14 cellular contexts compared by ENCODE assay signal in the genomic region with DNA sequence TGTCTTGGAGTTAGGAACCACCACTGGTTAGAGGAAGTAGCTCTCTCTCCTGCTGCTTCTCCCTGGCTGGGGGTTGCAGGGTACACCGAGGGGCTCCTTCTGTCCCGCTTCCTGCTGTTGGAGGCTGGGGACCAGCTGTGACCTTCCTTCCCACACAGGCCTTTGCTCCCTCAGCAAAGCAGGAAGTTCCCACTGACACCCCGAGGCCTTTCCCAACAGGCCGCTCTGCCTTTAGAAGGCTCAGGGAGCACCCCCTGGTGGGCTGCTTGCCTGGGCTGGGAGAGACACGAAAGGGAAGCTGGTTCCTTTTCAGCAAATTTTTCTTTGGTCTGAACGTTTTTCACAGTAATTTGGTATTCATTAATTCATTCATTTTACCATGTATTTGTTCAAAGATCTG.
DNase-seq lines count a peak whose midpoint lies in the region; FAIRE-seq and TF ChIP-seq lines count a peak whose summit lies in the region.
"Had no signal": no experiment of that assay in that cellular context is flagged by ENCODE, and none has a peak within 500 bp of the region (broad histone marks: within the 10 kb centered on the region; RNA-seq: fewer than 3 reads in every experiment).

No MANE protein-coding gene starts in this region.

- H3F3A ChIP-seq in neural progenitor cell (ENCODE audit: low read depth), result peaks cover 3% of the 10 kb centered on the region

- no peak overlapping the region for H3K4me2 ChIP-seq in neural progenitor cell
- H3K4me2 ChIP-seq: KMS-11 had no signal

- H3K4me3 ChIP-seq in neural progenitor cell, result no peak overlapping the region
- H3K4me3 ChIP-seq: thyroid gland had no signal

- H3K79me2 ChIP-seq in neural progenitor cell (ENCODE audit: low read depth), result no peaks in the 10 kb centered on the region

- FAIRE-seq in GM12891 (lab: Jason Lieb, UNC), result no peak

- H3K27ac ChIP-seq in neural progenitor cell, result no peak overlapping the region
- H3K27ac ChIP-seq: KMS-11 had no signal

- H3K27ac Mint-ChIP-seq in neural progenitor cell, result no peak overlapping the region
- H3K27ac Mint-ChIP-seq: activated CD4-positive, alpha-beta T cell treated with anti-CD3 and anti-CD28 coated beads, Interleukin-2, amount 10 ng/mL, durations not matched to agents 24 days and 14 days; activated T-helper 1 cell treated with anti-CD3 and anti-CD28 coated beads, Interleukin-12 subunit alpha, Interleukin-12 subunit beta, Interleukin-2, Interleukin-4 antibody, amounts not matched to agents 30 ng/mL and 10 ng/mL and 1 ng/mL, durations not matched to agents 14 hours and 24 hours and 36 hours had no signal

- H3K27me3 ChIP-seq in neural progenitor cell, result no peaks in the 10 kb centered on the region
- H3K27me3 ChIP-seq: thyroid gland had no signal

- peaks cover 64% of the 10 kb centered on the region for H3K4me1 Mint-ChIP-seq in neural progenitor cell
- H3K4me1 Mint-ChIP-seq: activated CD4-positive, alpha-beta T cell treated with anti-CD3 and anti-CD28 coated beads, Interleukin-2, amount 10 ng/mL, durations not matched to agents 24 days and 14 days had no signal

- H3K9me3 ChIP-seq in neural progenitor cell (ENCODE audit: low read depth), result no peaks in the 10 kb centered on the region
- H3K9me3 ChIP-seq: thyroid gland had no signal

- H3K36me3 ChIP-seq in neural progenitor cell, result no peaks in the 10 kb centered on the region
- H3K36me3 ChIP-seq: thyroid gland had no signal

- DNase-seq in NCI-H1105 (lab: John Stamatoyannopoulos, UW) (peak; percentile 6), NCI-H1105 treated with DMSO at 0.1 percent for 48 hours (lab: John Stamatoyannopoulos, UW) (no peak), NCI-H526 treated with DMSO at 0.1 percent for 48 hours (lab: John Stamatoyannopoulos, UW) (peak; percentile 46), dermis blood vessel endothelial cell (peak; percentile 22), neural progenitor cell (ENCODE audit: low spot score) (peak; percentile 42), GM12891 (ENCODE audit: insufficient read length, low spot score) (no peak), putamen (ENCODE audit: low spot score) (no peak)
- DNase-seq in activated CD8-positive, alpha-beta memory T cell treated with anti-CD3 and anti-CD28 coated beads, Interleukin-2, amount 50 U/mL, for 4 hours, result no peak
- DNase-seq: activated CD4-positive, alpha-beta T cell treated with anti-CD3 and anti-CD28 coated beads, Interleukin-2, amount 10 ng/mL, durations not matched to agents 24 days and 14 days; NCI-H187; T-helper 1 cell; thyroid gland had no signal

- no peaks in the 10 kb centered on the region for H3K36me3 Mint-ChIP-seq in neural progenitor cell

- H3K9me3 Mint-ChIP-seq in neural progenitor cell, result peaks cover 13% of the 10 kb centered on the region
- H3K9me3 Mint-ChIP-seq: activated CD4-positive, alpha-beta T cell treated with anti-CD3 and anti-CD28 coated beads, Interleukin-2, amount 10 ng/mL, durations not matched to agents 24 days and 14 days; activated T-helper 1 cell treated with anti-CD3 and anti-CD28 coated beads, Interleukin-12 subunit alpha, Interleukin-12 subunit beta, Interleukin-2, Interleukin-4 antibody, amounts not matched to agents 30 ng/mL and 10 ng/mL and 1 ng/mL, durations not matched to agents 14 hours and 24 hours and 36 hours had no signal

- H4K20me1 ChIP-seq in neural progenitor cell (ENCODE audit: low read depth), result no peaks in the 10 kb centered on the region

- no peak overlapping the region for H3K4me3 Mint-ChIP-seq in neural progenitor cell
- H3K4me3 Mint-ChIP-seq: activated CD4-positive, alpha-beta T cell treated with anti-CD3 and anti-CD28 coated beads, Interleukin-2, amount 10 ng/mL, durations not matched to agents 24 days and 14 days; activated T-helper 1 cell treated with anti-CD3 and anti-CD28 coated beads, Interleukin-12 subunit alpha, Interleukin-12 subunit beta, Interleukin-2, Interleukin-4 antibody, amounts not matched to agents 30 ng/mL and 10 ng/mL and 1 ng/mL, durations not matched to agents 14 hours and 24 hours and 36 hours had no signal

- peaks cover 23% of the 10 kb centered on the region for H3K4me1 ChIP-seq in neural progenitor cell

- peak overlapping the region; percentile 45 for H2AFZ ChIP-seq in neural progenitor cell (replicated peaks)

- H3K27me3 Mint-ChIP-seq in neural progenitor cell (ENCODE audit: insufficient read depth, low read depth), result peaks cover 6% of the 10 kb centered on the region
- H3K27me3 Mint-ChIP-seq: activated CD4-positive, alpha-beta T cell treated with anti-CD3 and anti-CD28 coated beads, Interleukin-2, amount 10 ng/mL, durations not matched to agents 24 days and 14 days had no signal

- TF ChIP-seq CTCF in neural progenitor cell (IDR thresholded peaks at IDR 0.05), result peak; percentile 31

- no peak overlapping the region for H3K9ac ChIP-seq in neural progenitor cell
- H3K9ac ChIP-seq: KMS-11 had no signal

- no peak for TF ChIP-seq POLR2A in GM12891 (IDR thresholded peaks at IDR 0.05; ENCODE audit: low read depth, low read length)

TF ChIP-seq in GM12891, 5 proteins besides CTCF, POLR2A, EP300 and RAD21:
- TF ChIP-seq TAF1 (IDR thresholded peaks at IDR 0.05; ENCODE audit: low read depth, low read length), result no peak

Comparison
In these comparisons a context has a peak if more than half of its experiments do, and no peak if none do; other contexts are left out.
1. DNase-seq: peak in NCI-H1105 (single experiment), NCI-H526 treated with DMSO at 0.1 percent for 48 hours (single experiment), dermis blood vessel endothelial cell (single experiment) and neural progenitor cell (single experiment); none in NCI-H1105 treated with DMSO at 0.1 percent for 48 hours (single experiment), GM12891 (single experiment), putamen (single experiment) and activated CD8-positive, alpha-beta memory T cell treated with anti-CD3 and anti-CD28 coated beads, Interleukin-2, amount 50 U/mL, for 4 hours (single experiment).